1 cellular context compared by ENCODE assay signal in the genomic region with DNA sequence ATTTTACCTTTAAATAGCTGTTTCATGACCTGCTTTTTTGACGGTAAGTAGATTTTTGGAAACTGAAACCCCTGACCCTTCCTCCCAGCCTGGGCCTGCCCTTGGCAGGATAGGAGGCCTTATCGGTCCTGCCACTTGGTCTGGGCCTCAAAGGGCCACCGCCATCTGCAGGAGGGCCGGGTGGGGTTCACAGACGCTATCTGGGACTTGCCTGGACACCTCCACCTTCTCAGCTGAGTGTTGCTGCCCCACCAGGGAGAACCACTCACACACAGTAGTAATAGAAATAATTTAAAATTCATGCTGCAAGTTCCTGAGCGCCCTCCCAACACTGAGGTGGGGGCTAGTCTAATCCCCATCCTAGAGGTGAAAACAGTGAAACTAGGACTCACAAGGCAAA.
TF ChIP-seq lines count a peak whose summit lies in the region.

No MANE protein-coding gene starts in this region.

TF ChIP-seq in K562, 482 proteins besides CTCF, POLR2A, EP300 and RAD21 (continued from another document and continues in another):
- TF ChIP-seq ELK1 (CRISPR knock-in tag; IDR thresholded peaks at IDR 0.05) (no peak), KDM1A (IDR thresholded peaks at IDR 0.05) (peak; percentile 78 to 88), NFRKB (IDR thresholded peaks at IDR 0.05; ENCODE audit: low read depth) (peak; percentile 2; the same call in 1 of the 2 replicates), SMARCA4 (IDR thresholded peaks at IDR 0.05) (peak; percentile 90), BRF2 (IDR thresholded peaks at IDR 0.05; ENCODE audit: borderline replicate concordance, insufficient read depth, insufficient read length) (no peak), NONO (IDR thresholded peaks at IDR 0.05; ENCODE audit: low read depth in 2 of 2, low read length in 1 of 2) (no peak), JUND (IDR thresholded peaks at IDR 0.05; ENCODE audit: borderline replicate concordance, low read depth, low read length) (peak; percentile 61; the same call in 1 of the 2 replicates), JUND (tag; IDR thresholded peaks at IDR 0.05; ENCODE audit: borderline replicate concordance, low read depth, low read length) (no peak; the same call in 2 of the 3 replicates), ZNF395 (CRISPR knock-in tag; IDR thresholded peaks at IDR 0.05) (peak; percentile 69; the same call in 1 of the 2 replicates), ZFP1 (CRISPR knock-in tag; IDR thresholded peaks at IDR 0.05) (no peak), ELF2 (CRISPR knock-in tag; IDR thresholded peaks at IDR 0.05) (no peak), CXXC5 (CRISPR knock-in tag; IDR thresholded peaks at IDR 0.05) (peak; percentile 76), SMARCE1 (IDR thresholded peaks at IDR 0.05) (peak; percentile 87), POLR3A (IDR thresholded peaks at IDR 0.05; ENCODE audit: borderline replicate concordance, extremely low read depth, insufficient read depth, insufficient read length) (no peak), PKNOX1 (IDR thresholded peaks at IDR 0.05) (no peak), ZNF354B (CRISPR knock-in tag; IDR thresholded peaks at IDR 0.05) (no peak; the same call in 1 of the 2 replicates), FIP1L1 (IDR thresholded peaks at IDR 0.05; ENCODE audit: low read depth, low read length, poor library complexity, severe bottlenecking) (no peak), PML (IDR thresholded peaks at IDR 0.05; ENCODE audit: low read length) (peak; percentile 91), ILK (tag; IDR thresholded peaks at IDR 0.05; ENCODE audit: borderline replicate concordance, low read depth) (no peak), ZNF583 (CRISPR knock-in tag; IDR thresholded peaks at IDR 0.05) (peak; percentile 67; the same call in 1 of the 2 replicates), KAT7 (CRISPR knock-in tag; IDR thresholded peaks at IDR 0.05; ENCODE audit: borderline replicate concordance) (no peak), HDAC8 (tag; IDR thresholded peaks at IDR 0.05) (no peak), CEBPB (tag; IDR thresholded peaks at IDR 0.05) (no peak), EGR1 (conservative IDR thresholded peaks at IDR 0.05) (peak; percentile 24; the same call in 1 of the 2 replicates), TAL1 (IDR thresholded peaks at IDR 0.05) (peak; percentile 95), PRDM10 (IDR thresholded peaks at IDR 0.05; ENCODE audit: partially characterized antibody) (peak; percentile 79), NFIC (IDR thresholded peaks at IDR 0.05) (peak; percentile 83), RB1 (IDR thresholded peaks at IDR 0.05; ENCODE audit: low read depth) (peak; percentile 65; the same call in 1 of the 2 replicates), NR2C2 (CRISPR knock-in tag; IDR thresholded peaks at IDR 0.05) (no peak), NR2C2 (tag; IDR thresholded peaks at IDR 0.05) (peak; percentile 68), CBX2 (IDR thresholded peaks at IDR 0.05; ENCODE audit: insufficient read depth, low read length, poor library complexity, severe bottlenecking) (no peak), PURB (CRISPR knock-in tag; IDR thresholded peaks at IDR 0.05; ENCODE audit: low read depth) (no peak), ZNF239 (CRISPR knock-in tag; IDR thresholded peaks at IDR 0.05) (peak; percentile 19; the same call in 1 of the 2 replicates), YY1 (IDR thresholded peaks at IDR 0.05; ENCODE audit: borderline replicate concordance in 1 of 3, control insufficient read depth in 1 of 3, extremely low read depth in 1 of 3, insufficient read depth in 3 of 3, insufficient read length in 1 of 3, insufficient replicate concordance in 2 of 3, low read depth in 1 of 3, low read length in 2 of 3) (peak in 2 of 3 experiments; percentile 60 to 71), RHOXF2B (CRISPR knock-in tag; conservative IDR thresholded peaks at IDR 0.05) (no peak), BRD9 (IDR thresholded peaks at IDR 0.05; ENCODE audit: low read depth, partially characterized antibody) (no peak), ZNF232 (CRISPR knock-in tag; IDR thresholded peaks at IDR 0.05) (no peak), ZNF830 (CRISPR knock-in tag; IDR thresholded peaks at IDR 0.05) (no peak), GATAD2A (IDR thresholded peaks at IDR 0.05) (peak; percentile 73; the same call in 1 of the 2 replicates), ZBTB1 (CRISPR knock-in tag; IDR thresholded peaks at IDR 0.05; ENCODE audit: borderline replicate concordance, low read depth) (no peak), DMBX1 (CRISPR knock-in tag; IDR thresholded peaks at IDR 0.05; ENCODE audit: borderline replicate concordance) (peak; percentile 89), RAD51 (IDR thresholded peaks at IDR 0.05; ENCODE audit: borderline replicate concordance, low read depth) (no peak)
- TF ChIP-seq, protein P1, sequence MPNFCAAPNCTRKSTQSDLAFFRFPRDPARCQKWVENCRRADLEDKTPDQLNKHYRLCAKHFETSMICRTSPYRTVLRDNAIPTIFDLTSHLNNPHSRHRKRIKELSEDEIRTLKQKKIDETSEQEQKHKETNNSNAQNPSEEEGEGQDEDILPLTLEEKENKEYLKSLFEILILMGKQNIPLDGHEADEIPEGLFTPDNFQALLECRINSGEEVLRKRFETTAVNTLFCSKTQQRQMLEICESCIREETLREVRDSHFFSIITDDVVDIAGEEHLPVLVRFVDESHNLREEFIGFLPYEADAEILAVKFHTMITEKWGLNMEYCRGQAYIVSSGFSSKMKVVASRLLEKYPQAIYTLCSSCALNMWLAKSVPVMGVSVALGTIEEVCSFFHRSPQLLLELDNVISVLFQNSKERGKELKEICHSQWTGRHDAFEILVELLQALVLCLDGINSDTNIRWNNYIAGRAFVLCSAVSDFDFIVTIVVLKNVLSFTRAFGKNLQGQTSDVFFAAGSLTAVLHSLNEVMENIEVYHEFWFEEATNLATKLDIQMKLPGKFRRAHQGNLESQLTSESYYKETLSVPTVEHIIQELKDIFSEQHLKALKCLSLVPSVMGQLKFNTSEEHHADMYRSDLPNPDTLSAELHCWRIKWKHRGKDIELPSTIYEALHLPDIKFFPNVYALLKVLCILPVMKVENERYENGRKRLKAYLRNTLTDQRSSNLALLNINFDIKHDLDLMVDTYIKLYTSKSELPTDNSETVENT (CRISPR knock-in tag; IDR thresholded peaks at IDR 0.05), result no peak
- TF ChIP-seq, protein P2, sequence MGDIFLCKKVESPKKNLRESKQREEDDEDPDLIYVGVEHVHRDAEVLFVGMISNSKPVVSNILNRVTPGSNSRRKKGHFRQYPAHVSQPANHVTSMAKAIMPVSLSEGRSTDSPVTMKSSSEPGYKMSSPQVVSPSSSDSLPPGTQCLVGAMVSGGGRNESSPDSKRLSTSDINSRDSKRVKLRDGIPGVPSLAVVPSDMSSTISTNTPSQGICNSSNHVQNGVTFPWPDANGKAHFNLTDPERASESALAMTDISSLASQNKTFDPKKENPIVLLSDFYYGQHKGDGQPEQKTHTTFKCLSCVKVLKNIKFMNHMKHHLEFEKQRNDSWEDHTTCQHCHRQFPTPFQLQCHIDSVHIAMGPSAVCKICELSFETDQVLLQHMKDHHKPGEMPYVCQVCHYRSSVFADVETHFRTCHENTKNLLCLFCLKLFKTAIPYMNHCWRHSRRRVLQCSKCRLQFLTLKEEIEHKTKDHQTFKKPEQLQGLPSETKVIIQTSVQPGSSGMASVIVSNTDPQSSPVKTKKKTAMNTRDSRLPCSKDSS (IDR thresholded peaks at IDR 0.05; ENCODE audit: low read depth, partially characterized antibody), result no peak
- TF ChIP-seq, protein P3, sequence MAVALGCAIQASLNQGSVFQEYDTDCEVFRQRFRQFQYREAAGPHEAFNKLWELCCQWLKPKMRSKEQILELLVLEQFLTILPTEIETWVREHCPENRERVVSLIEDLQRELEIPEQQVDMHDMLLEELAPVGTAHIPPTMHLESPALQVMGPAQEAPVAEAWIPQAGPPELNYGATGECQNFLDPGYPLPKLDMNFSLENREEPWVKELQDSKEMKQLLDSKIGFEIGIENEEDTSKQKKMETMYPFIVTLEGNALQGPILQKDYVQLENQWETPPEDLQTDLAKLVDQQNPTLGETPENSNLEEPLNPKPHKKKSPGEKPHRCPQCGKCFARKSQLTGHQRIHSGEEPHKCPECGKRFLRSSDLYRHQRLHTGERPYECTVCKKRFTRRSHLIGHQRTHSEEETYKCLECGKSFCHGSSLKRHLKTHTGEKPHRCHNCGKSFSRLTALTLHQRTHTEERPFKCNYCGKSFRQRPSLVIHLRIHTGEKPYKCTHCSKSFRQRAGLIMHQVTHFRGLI (CRISPR knock-in tag; IDR thresholded peaks at IDR 0.05), result no peak
- TF ChIP-seq, protein P4, sequence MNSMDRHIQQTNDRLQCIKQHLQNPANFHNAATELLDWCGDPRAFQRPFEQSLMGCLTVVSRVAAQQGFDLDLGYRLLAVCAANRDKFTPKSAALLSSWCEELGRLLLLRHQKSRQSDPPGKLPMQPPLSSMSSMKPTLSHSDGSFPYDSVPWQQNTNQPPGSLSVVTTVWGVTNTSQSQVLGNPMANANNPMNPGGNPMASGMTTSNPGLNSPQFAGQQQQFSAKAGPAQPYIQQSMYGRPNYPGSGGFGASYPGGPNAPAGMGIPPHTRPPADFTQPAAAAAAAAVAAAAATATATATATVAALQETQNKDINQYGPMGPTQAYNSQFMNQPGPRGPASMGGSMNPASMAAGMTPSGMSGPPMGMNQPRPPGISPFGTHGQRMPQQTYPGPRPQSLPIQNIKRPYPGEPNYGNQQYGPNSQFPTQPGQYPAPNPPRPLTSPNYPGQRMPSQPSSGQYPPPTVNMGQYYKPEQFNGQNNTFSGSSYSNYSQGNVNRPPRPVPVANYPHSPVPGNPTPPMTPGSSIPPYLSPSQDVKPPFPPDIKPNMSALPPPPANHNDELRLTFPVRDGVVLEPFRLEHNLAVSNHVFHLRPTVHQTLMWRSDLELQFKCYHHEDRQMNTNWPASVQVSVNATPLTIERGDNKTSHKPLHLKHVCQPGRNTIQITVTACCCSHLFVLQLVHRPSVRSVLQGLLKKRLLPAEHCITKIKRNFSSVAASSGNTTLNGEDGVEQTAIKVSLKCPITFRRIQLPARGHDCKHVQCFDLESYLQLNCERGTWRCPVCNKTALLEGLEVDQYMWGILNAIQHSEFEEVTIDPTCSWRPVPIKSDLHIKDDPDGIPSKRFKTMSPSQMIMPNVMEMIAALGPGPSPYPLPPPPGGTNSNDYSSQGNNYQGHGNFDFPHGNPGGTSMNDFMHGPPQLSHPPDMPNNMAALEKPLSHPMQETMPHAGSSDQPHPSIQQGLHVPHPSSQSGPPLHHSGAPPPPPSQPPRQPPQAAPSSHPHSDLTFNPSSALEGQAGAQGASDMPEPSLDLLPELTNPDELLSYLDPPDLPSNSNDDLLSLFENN (IDR thresholded peaks at IDR 0.05; ENCODE audit: low read depth in 2 of 2, low read length in 2 of 2), result peak in 1 of 2 experiments; percentile 91; a peak in 2 of 4 replicates
